ENCODE assay signal across 1 cellular context in the genomic region with DNA sequence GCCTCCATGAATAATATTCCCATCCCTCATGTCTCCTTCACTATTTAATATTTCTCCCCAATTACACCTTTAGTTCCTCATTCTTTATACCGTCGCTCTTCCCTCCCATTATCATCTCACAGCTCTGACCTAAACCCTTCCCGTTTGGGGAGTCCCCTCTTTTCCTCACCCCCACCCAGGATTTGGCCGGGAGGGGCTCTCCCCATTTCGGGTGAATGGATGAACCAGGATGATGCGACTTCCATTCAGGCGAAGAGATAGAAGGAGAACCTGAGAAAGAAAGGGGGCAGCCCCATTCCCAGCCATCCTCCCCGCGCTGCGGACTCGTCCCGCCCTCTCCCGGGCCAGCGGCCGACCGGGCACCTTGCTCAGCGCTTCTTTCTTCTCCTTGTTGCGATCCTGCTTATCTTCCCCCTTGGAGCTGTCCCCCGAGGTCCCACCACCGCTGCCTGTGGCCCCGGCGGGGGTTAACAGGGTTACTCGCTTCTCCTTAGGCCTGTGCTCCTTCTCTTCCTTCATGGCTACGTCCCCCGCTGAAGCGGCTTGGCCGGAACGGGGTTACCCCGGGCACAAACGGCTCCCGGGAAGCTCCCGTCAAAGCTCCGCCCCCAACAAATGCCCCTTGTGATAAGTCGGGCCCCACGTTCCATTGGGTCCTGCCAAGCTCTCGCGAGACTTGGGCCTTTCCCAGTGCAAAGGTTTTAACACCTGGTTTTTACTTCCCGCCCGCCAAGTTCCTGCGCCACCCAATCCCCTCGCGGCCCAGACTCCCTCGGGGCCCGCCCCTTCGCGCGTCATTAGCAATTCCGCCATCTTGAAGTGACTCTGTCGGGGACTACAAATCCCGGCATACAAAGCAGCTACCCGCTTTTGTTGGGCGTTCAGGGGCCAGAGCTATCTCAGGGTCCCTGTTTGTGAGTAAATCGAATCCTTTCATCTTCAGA.
TF ChIP-seq lines count a peak whose summit lies in the region.

A gene with protein sequence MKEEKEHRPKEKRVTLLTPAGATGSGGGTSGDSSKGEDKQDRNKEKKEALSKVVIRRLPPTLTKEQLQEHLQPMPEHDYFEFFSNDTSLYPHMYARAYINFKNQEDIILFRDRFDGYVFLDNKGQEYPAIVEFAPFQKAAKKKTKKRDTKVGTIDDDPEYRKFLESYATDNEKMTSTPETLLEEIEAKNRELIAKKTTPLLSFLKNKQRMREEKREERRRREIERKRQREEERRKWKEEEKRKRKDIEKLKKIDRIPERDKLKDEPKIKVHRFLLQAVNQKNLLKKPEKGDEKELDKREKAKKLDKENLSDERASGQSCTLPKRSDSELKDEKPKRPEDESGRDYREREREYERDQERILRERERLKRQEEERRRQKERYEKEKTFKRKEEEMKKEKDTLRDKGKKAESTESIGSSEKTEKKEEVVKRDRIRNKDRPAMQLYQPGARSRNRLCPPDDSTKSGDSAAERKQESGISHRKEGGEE (minus strand): TSS at position 554 of the 944 bp plus-strand sequence. CDS start 35 bp downstream, at position 519.

TF ChIP-seq in GM23338, 12 proteins besides CTCF, POLR2A, EP300 and RAD21:
- TF ChIP-seq, protein P1, sequence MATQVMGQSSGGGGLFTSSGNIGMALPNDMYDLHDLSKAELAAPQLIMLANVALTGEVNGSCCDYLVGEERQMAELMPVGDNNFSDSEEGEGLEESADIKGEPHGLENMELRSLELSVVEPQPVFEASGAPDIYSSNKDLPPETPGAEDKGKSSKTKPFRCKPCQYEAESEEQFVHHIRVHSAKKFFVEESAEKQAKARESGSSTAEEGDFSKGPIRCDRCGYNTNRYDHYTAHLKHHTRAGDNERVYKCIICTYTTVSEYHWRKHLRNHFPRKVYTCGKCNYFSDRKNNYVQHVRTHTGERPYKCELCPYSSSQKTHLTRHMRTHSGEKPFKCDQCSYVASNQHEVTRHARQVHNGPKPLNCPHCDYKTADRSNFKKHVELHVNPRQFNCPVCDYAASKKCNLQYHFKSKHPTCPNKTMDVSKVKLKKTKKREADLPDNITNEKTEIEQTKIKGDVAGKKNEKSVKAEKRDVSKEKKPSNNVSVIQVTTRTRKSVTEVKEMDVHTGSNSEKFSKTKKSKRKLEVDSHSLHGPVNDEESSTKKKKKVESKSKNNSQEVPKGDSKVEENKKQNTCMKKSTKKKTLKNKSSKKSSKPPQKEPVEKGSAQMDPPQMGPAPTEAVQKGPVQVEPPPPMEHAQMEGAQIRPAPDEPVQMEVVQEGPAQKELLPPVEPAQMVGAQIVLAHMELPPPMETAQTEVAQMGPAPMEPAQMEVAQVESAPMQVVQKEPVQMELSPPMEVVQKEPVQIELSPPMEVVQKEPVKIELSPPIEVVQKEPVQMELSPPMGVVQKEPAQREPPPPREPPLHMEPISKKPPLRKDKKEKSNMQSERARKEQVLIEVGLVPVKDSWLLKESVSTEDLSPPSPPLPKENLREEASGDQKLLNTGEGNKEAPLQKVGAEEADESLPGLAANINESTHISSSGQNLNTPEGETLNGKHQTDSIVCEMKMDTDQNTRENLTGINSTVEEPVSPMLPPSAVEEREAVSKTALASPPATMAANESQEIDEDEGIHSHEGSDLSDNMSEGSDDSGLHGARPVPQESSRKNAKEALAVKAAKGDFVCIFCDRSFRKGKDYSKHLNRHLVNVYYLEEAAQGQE (IDR thresholded peaks at IDR 0.05; ENCODE audit: unreplicated experiment), result no peak
- TF ChIP-seq ZNF331 (CRISPR knock-in tag; IDR thresholded peaks at IDR 0.05; ENCODE audit: low read depth) (no peak), EZH2 (IDR thresholded peaks at IDR 0.05; ENCODE audit: low read depth, unreplicated experiment) (no peak), STAT1 (IDR thresholded peaks at IDR 0.05; ENCODE audit: unreplicated experiment) (no peak), CREB1 (CRISPR knock-in tag; IDR thresholded peaks at IDR 0.05; ENCODE audit: low read depth) (peak; percentile 80), EZH2phosphoT487 (IDR thresholded peaks at IDR 0.05; ENCODE audit: unreplicated experiment) (no peak), NANOG (IDR thresholded peaks at IDR 0.05; ENCODE audit: borderline replicate concordance) (no peak), ZNF114 (CRISPR knock-in tag; IDR thresholded peaks at IDR 0.05) (no peak), POLR2AphosphoS5 (IDR thresholded peaks at IDR 0.05; ENCODE audit: low read depth) (peak; percentile 78)
- TF ChIP-seq, protein P2, sequence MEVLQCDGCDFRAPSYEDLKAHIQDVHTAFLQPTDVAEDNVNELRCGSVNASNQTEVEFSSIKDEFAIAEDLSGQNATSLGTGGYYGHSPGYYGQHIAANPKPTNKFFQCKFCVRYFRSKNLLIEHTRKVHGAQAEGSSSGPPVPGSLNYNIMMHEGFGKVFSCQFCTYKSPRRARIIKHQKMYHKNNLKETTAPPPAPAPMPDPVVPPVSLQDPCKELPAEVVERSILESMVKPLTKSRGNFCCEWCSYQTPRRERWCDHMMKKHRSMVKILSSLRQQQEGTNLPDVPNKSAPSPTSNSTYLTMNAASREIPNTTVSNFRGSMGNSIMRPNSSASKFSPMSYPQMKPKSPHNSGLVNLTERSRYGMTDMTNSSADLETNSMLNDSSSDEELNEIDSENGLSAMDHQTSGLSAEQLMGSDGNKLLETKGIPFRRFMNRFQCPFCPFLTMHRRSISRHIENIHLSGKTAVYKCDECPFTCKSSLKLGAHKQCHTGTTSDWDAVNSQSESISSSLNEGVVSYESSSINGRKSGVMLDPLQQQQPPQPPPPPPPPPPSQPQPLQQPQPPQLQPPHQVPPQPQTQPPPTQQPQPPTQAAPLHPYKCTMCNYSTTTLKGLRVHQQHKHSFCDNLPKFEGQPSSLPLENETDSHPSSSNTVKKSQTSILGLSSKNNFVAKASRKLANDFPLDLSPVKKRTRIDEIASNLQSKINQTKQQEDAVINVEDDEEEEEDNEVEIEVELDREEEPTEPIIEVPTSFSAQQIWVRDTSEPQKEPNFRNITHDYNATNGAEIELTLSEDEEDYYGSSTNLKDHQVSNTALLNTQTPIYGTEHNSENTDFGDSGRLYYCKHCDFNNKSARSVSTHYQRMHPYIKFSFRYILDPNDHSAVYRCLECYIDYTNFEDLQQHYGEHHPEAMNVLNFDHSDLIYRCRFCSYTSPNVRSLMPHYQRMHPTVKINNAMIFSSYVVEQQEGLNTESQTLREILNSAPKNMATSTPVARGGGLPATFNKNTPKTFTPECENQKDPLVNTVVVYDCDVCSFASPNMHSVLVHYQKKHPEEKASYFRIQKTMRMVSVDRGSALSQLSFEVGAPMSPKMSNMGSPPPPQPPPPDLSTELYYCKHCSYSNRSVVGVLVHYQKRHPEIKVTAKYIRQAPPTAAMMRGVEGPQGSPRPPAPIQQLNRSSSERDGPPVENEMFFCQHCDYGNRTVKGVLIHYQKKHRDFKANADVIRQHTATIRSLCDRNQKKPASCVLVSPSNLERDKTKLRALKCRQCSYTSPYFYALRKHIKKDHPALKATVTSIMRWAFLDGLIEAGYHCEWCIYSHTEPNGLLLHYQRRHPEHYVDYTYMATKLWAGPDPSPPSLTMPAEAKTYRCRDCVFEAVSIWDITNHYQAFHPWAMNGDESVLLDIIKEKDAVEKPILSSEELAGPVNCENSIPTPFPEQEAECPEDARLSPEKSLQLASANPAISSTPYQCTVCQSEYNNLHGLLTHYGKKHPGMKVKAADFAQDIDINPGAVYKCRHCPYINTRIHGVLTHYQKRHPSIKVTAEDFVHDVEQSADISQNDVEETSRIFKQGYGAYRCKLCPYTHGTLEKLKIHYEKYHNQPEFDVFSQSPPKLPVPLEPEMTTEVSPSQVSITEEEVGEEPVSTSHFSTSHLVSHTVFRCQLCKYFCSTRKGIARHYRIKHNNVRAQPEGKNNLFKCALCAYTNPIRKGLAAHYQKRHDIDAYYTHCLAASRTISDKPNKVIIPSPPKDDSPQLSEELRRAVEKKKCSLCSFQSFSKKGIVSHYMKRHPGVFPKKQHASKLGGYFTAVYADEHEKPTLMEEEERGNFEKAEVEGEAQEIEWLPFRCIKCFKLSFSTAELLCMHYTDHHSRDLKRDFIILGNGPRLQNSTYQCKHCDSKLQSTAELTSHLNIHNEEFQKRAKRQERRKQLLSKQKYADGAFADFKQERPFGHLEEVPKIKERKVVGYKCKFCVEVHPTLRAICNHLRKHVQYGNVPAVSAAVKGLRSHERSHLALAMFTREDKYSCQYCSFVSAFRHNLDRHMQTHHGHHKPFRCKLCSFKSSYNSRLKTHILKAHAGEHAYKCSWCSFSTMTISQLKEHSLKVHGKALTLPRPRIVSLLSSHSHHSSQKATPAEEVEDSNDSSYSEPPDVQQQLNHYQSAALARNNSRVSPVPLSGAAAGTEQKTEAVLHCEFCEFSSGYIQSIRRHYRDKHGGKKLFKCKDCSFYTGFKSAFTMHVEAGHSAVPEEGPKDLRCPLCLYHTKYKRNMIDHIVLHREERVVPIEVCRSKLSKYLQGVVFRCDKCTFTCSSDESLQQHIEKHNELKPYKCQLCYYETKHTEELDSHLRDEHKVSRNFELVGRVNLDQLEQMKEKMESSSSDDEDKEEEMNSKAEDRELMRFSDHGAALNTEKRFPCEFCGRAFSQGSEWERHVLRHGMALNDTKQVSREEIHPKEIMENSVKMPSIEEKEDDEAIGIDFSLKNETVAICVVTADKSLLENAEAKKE (CRISPR knock-in tag; IDR thresholded peaks at IDR 0.05), result no peak
- TF ChIP-seq, protein P3, sequence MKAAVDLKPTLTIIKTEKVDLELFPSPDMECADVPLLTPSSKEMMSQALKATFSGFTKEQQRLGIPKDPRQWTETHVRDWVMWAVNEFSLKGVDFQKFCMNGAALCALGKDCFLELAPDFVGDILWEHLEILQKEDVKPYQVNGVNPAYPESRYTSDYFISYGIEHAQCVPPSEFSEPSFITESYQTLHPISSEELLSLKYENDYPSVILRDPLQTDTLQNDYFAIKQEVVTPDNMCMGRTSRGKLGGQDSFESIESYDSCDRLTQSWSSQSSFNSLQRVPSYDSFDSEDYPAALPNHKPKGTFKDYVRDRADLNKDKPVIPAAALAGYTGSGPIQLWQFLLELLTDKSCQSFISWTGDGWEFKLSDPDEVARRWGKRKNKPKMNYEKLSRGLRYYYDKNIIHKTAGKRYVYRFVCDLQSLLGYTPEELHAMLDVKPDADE (IDR thresholded peaks at IDR 0.05), result peak; percentile 52
